In genomic region chr20:37348643-37349516, GRCh38 we compare ENCODE assay signal across 17 cellular contexts. TPM values are rescaled to one million over a fixed set of nuclear protein-coding genes. Genes with fewer than 3 reads are reported as not detected.
A peak's percentile ranks its signal among the peaks of the same experiment; 100 is the strongest.
DNase-seq lines count a peak whose midpoint lies in the region; ATAC-seq and TF ChIP-seq lines count a peak whose summit lies in the region.
"Had no signal": no experiment of that assay in that cellular context is flagged by ENCODE, and none has a peak within 500 bp of the region (broad histone marks: within the 10 kb centered on the region; RNA-seq: fewer than 3 reads in every experiment).

No MANE protein-coding gene starts in this region.

- peaks cover 6% of the 10 kb centered on the region for H3K36me3 ChIP-seq in lower lobe of right lung
- no peaks in the 10 kb centered on the region for H3K36me3 ChIP-seq in testis (ENCODE audit: low read depth, missing control alignments)

- TF ChIP-seq CTCF in activated B cell treated with CpG ODN at 0.5 μM for 24 hours (IDR thresholded peaks at IDR 0.05) (no peak), lower lobe of right lung (IDR thresholded peaks at IDR 0.05) (no peak), testis (IDR thresholded peaks at IDR 0.05) (no peak)

- H3K27me3 Mint-ChIP-seq in activated B cell treated with CpG ODN at 0.5 μM for 24 hours = no peaks in the 10 kb centered on the region
- H3K27me3 Mint-ChIP-seq: stimulated activated naive CD8-positive, alpha-beta T cell treated with anti-CD3 and anti-CD28 coated beads, Interleukin-15, amount 100 ng/mL, for 72 hours had no signal

- peak; percentile 13 for TF ChIP-seq POLR2A in GM18505 (IDR thresholded peaks at IDR 0.05; ENCODE audit: borderline replicate concordance, extremely low read depth, insufficient read depth, insufficient read length)
- TF ChIP-seq POLR2A in testis (IDR thresholded peaks at IDR 0.05) = no peak

- H3K27me3 ChIP-seq in lower lobe of right lung (ENCODE audit: low read depth) = no peaks in the 10 kb centered on the region
- no peaks in the 10 kb centered on the region for H3K27me3 ChIP-seq in testis

- intact Hi-C loops in activated B cell treated with CpG ODN at 0.5 μM for 24 hours (cut with micrococcal nuclease) = no loop called here
- intact Hi-C loops in lower lobe of right lung (cut with DNase I) = no loop called here
- intact Hi-C loops in testis (cut with DNase I; ENCODE audit: low total_unique reads) = no loop called here

- POLR2A ChIA-PET in activated B cell treated with CpG ODN at 0.5 μM for 24 hours (lab: Charles Lee) = interaction anchor here (1.0 to 5.5 kb wide), 4 partner anchors 13 to 60 kb away, joined by 3 to 52 read pairs (median 5); partner anchors contain the start of gene MANBAL

- H3K27ac Mint-ChIP-seq in activated B cell treated with CpG ODN at 0.5 μM for 24 hours = peak overlapping the region; percentile 78

- peak overlapping the region; percentile 30 for H3K4me3 Mint-ChIP-seq in activated B cell treated with CpG ODN at 0.5 μM for 24 hours
- H3K4me3 Mint-ChIP-seq: stimulated activated naive CD8-positive, alpha-beta T cell treated with anti-CD3 and anti-CD28 coated beads, Interleukin-15, amount 100 ng/mL, for 72 hours had no signal

- ATAC-seq in GM18505 (IDR thresholded peaks at IDR 0.05; ENCODE audit: unreplicated experiment) (no peak), activated B cell treated with CpG ODN at 0.5 μM for 24 hours (ENCODE audit: low read depth) (no peak), lower lobe of right lung (no peak), HG02852 (IDR thresholded peaks at IDR 0.05; ENCODE audit: unreplicated experiment) (no peak)
- ATAC-seq: stimulated activated naive CD8-positive, alpha-beta T cell treated with anti-CD3 and anti-CD28 coated beads, Interleukin-15, amount 100 ng/mL, for 72 hours had no signal

- H3K4me1 ChIP-seq in lower lobe of right lung = peaks cover 44% of the 10 kb centered on the region
- peaks cover 33% of the 10 kb centered on the region for H3K4me1 ChIP-seq in testis
- H3K4me1 ChIP-seq: psoas muscle had no signal

- DNase-seq in activated B cell treated with CpG ODN at 0.5 μM for 24 hours = no peak
- DNase-seq in lower lobe of right lung = no peak
- DNase-seq in testis = peak; percentile 78
- DNase-seq in RPMI8226 = no peak
- DNase-seq in COR-L47 (lab: John Stamatoyannopoulos, UW) = no peak
- DNase-seq: activated T-cell treated with anti-CD3 and anti-CD28 coated beads, Interleukin-2, amount 50 U/mL, for 1 hour; hypothalamus; IMR-90; NCI-H187; NCI-H82; stimulated activated CD4-positive, alpha-beta T cell treated with anti-CD3 and anti-CD28 coated beads, Interleukin-4, amount 100 ng/mL, for 1 hour; stimulated activated naive CD8-positive, alpha-beta T cell treated with anti-CD3 and anti-CD28 coated beads, Interleukin-15, amount 100 ng/mL, for 72 hours had no signal

- WGBS in testis, 2 donors = 72 to 79% methylated on average over 7 of the region's 7 CpGs

- H3K4me3 ChIP-seq in lower lobe of right lung (no peak overlapping the region), testis (no peak overlapping the region)
- H3K4me3 ChIP-seq: psoas muscle, SK-N-MC had no signal

- peaks cover 63% of the 10 kb centered on the region for H3K4me1 Mint-ChIP-seq in activated B cell treated with CpG ODN at 0.5 μM for 24 hours

- CTCF ChIA-PET in activated B cell treated with CpG ODN at 0.5 μM for 24 hours (lab: Charles Lee) = interaction anchor here (1.2 kb wide), 1 partner anchor 13 kb away, joined by 3 read pairs; no protein-coding TSS in a partner anchor

- H3K9me3 ChIP-seq in lower lobe of right lung = no peaks in the 10 kb centered on the region
- no peaks in the 10 kb centered on the region for H3K9me3 ChIP-seq in testis
- H3K9me3 ChIP-seq: psoas muscle had no signal

- no peaks in the 10 kb centered on the region for H3K9me3 Mint-ChIP-seq in activated B cell treated with CpG ODN at 0.5 μM for 24 hours
- H3K9me3 Mint-ChIP-seq: H9 had no signal

- peaks cover 29% of the 10 kb centered on the region for H3K36me3 Mint-ChIP-seq in activated B cell treated with CpG ODN at 0.5 μM for 24 hours (ENCODE audit: low read depth)

- peak overlapping the region; percentile 41 for H3K27ac ChIP-seq in lower lobe of right lung
- H3K27ac ChIP-seq in testis = peak overlapping the region; percentile 90 to 91
- H3K27ac ChIP-seq: psoas muscle, SK-N-MC had no signal

RNA-seq across cellular contexts. Expression of gene SRC, which starts 2.9 kb away (rescaled TPM):
- 62.9 and 72.7 TPM in 2 replicates for total RNA-seq in activated B cell treated with CpG ODN at 0.5 μM for 24 hours
- total RNA-seq in lower lobe of right lung = 72.7 TPM
- total RNA-seq in testis = 100 to 1,000 TPM; 143 to 179 TPM
- polyA plus RNA-seq in testis (ENCODE audit: insufficient read depth, low read depth, low replicate concordance) = 90.3 TPM

RNA-seq across cellular contexts. Expression of gene MANBAL, which starts 59.4 kb away (rescaled TPM):
- 20.1 and 21.0 TPM in 2 replicates for total RNA-seq in activated B cell treated with CpG ODN at 0.5 μM for 24 hours
- total RNA-seq in lower lobe of right lung = 28.2 TPM
- total RNA-seq in testis = 10 to 100 TPM; 42.4 to 68.4 TPM
- 92.4 TPM for polyA plus RNA-seq in testis (ENCODE audit: insufficient read depth, low read depth, low replicate concordance)
